8 cellular contexts compared by ENCODE assay signal in genomic region chr15:39781967-39782292, GRCh38. TPM values are rescaled to one million over a fixed set of nuclear protein-coding genes. Genes with fewer than 3 reads are reported as not detected.
DNase-seq lines count a peak whose midpoint lies in the region; ATAC-seq, FAIRE-seq and TF ChIP-seq lines count a peak whose summit lies in the region.

No MANE protein-coding gene starts in this region.

- 81% methylated on average over 2 of the region's 2 CpGs for WGBS in HepG2 (ENCODE audit: low lambda C conversion rate)

- no peak for TF ChIP-seq POLR2A in HepG2 (IDR thresholded peaks at IDR 0.05; ENCODE audit: insufficient read depth in 1 of 2, low read depth in 2 of 2, low read length in 2 of 2)

- POLR2A ChIA-PET in HepG2 (lab: Yijun Ruan, JAX): interaction anchor here (0.7 to 1.9 kb wide), 5 partner anchors 9 to 221 kb away, joined by 3 to 10 read pairs (median 3); partner anchors contain the start of gene EIF2AK4

- no peaks in the 10 kb centered on the region for H3K79me2 ChIP-seq in HepG2 (ENCODE audit: insufficient read depth, low read length)

- H3K27me3 Mint-ChIP-seq in activated naive CD8-positive, alpha-beta T cell treated with anti-CD3 and anti-CD28 coated beads, Interleukin-2, amount 50 U/mL, for 24 hours: peaks cover 2% of the 10 kb centered on the region
- H3K27me3 Mint-ChIP-seq in type B pancreatic cell: peaks cover 11% of the 10 kb centered on the region

- peak overlapping the region; percentile 35; the same call in 1 of the 2 replicates for H3K9ac ChIP-seq in HepG2 (ENCODE audit: insufficient read depth, low read depth, low read length)

- no peaks in the 10 kb centered on the region for H4K20me1 ChIP-seq in HepG2 (ENCODE audit: insufficient read depth, low read length)

- TF ChIP-seq RAD21 in HepG2 (CRISPR knock-in tag; IDR thresholded peaks at IDR 0.05): no peak

- no peaks in the 10 kb centered on the region for H3K36me3 ChIP-seq in cardiac muscle cell
- H3K36me3 ChIP-seq in HepG2 (replicated peaks in 1 of 2; ENCODE audit: control insufficient read depth in 1 of 2, insufficient read depth in 2 of 2, low read length in 2 of 2): no peaks in the 10 kb centered on the region

- peak overlapping the region; percentile 59 for H2AFZ ChIP-seq in HepG2 (ENCODE audit: low read length)

- BruUV-seq in HepG2 (replicated peaks; lab: Mats Ljungman, UMichigan): no TSS peak

- H3K27ac ChIP-seq in cardiac muscle cell (peak overlapping the region; percentile 1), HepG2 (ENCODE audit: extremely low read length, insufficient read depth, low read length) (no peak overlapping the region)

- intact Hi-C loops in cardiac septum (cut with DNase I) (loop anchor here (10.0 kb wide), 2 partner anchors 253 to 1327 kb away; partner anchors contain the start of genes FAM98B and SRP14), HepG2 (cut with micrococcal nuclease; ENCODE audit: unreplicated experiment) (no loop called here)

- H3K4me3 Mint-ChIP-seq in activated naive CD8-positive, alpha-beta T cell treated with anti-CD3 and anti-CD28 coated beads, Interleukin-2, amount 50 U/mL, for 24 hours: peak overlapping the region; percentile 83
- H3K4me3 Mint-ChIP-seq in type B pancreatic cell: peak overlapping the region; percentile 86

- H3K36me3 Mint-ChIP-seq in activated naive CD8-positive, alpha-beta T cell treated with anti-CD3 and anti-CD28 coated beads, Interleukin-2, amount 50 U/mL, for 24 hours (ENCODE audit: low read depth): no peaks in the 10 kb centered on the region
- no peaks in the 10 kb centered on the region for H3K36me3 Mint-ChIP-seq in type B pancreatic cell

- in situ Hi-C loops in HepG2 (cut with HindIII; ENCODE audit: extremely low pct_ligation_motif_present, low pct_unique_long_range_greater_than_20kb): no loop called here

- peak overlapping the region; percentile 73 for H3K4me3 ChIP-seq in cardiac muscle cell
- peak overlapping the region; percentile 19 to 92 (median 74) for H3K4me3 ChIP-seq in HepG2 (replicated peaks in 1 of 3; ENCODE audit: insufficient read depth in 1 of 3, low read depth in 2 of 3, low read length in 3 of 3)

- peak overlapping the region; percentile 81 for H3K4me2 ChIP-seq in HepG2 (ENCODE audit: low read depth, low read length)

- TF ChIP-seq EP300 in HepG2 (IDR thresholded peaks at IDR 0.05; ENCODE audit: low read depth in 2 of 2, low read length in 2 of 2): no peak
- no peak for TF ChIP-seq EP300 in HepG2 (CRISPR knock-in tag; IDR thresholded peaks at IDR 0.05; ENCODE audit: borderline replicate concordance)

- CTCF ChIA-PET in HepG2 (lab: Yijun Ruan, JAX; ENCODE audit: low intra/inter-chr PET ratio, low total read pairs): no interaction called here

- no peak for FAIRE-seq in HepG2 (lab: Jason Lieb, UNC)

- H3K4me1 Mint-ChIP-seq in activated naive CD8-positive, alpha-beta T cell treated with anti-CD3 and anti-CD28 coated beads, Interleukin-2, amount 50 U/mL, for 24 hours: peaks cover 45% of the 10 kb centered on the region
- peaks cover 49% of the 10 kb centered on the region for H3K4me1 Mint-ChIP-seq in type B pancreatic cell (ENCODE audit: unreplicated experiment)

- H3K4me1 ChIP-seq in cardiac muscle cell (ENCODE audit: low read depth) (peaks cover 8% of the 10 kb centered on the region), HepG2 (ENCODE audit: insufficient read depth, low read length) (peaks cover 41% of the 10 kb centered on the region)

- TF ChIP-seq CTCF in cardiac muscle cell (IDR thresholded peaks at IDR 0.05; ENCODE audit: low read depth, low read length): no peak
- no peak for TF ChIP-seq CTCF in HepG2 (CRISPR knock-in tag; IDR thresholded peaks at IDR 0.05)
- TF ChIP-seq CTCF in type B pancreatic cell (conservative IDR thresholded peaks at IDR 0.05): no peak

- ATAC-seq in activated naive CD8-positive, alpha-beta T cell treated with anti-CD3 and anti-CD28 coated beads, Interleukin-2, amount 50 U/mL, for 24 hours: no peak
- no peak for ATAC-seq in HepG2
- ATAC-seq in HG02938 (IDR thresholded peaks at IDR 0.05; ENCODE audit: unreplicated experiment): no peak
- no peak for ATAC-seq in HG02970 (IDR thresholded peaks at IDR 0.05; ENCODE audit: low FRiP score, unreplicated experiment)
- no peak for ATAC-seq in GM19328 (IDR thresholded peaks at IDR 0.05; ENCODE audit: unreplicated experiment)

- no peaks in the 10 kb centered on the region for H3K9me3 ChIP-seq in cardiac muscle cell (ENCODE audit: low read depth)
- no peaks in the 10 kb centered on the region for H3K9me3 ChIP-seq in HepG2 (ENCODE audit: low read length)

- H3K27ac Mint-ChIP-seq in activated naive CD8-positive, alpha-beta T cell treated with anti-CD3 and anti-CD28 coated beads, Interleukin-2, amount 50 U/mL, for 24 hours: peak overlapping the region; percentile 62
- peak overlapping the region; percentile 90 for H3K27ac Mint-ChIP-seq in type B pancreatic cell

- H3K27me3 ChIP-seq in cardiac muscle cell (no peaks in the 10 kb centered on the region), HepG2 (ENCODE audit: control insufficient read depth in 1 of 2, insufficient read depth in 2 of 2, low read length in 2 of 2) (no peaks in the 10 kb centered on the region; a peak in 2 of 5 replicates)

- no peaks in the 10 kb centered on the region for H3K9me3 Mint-ChIP-seq in activated naive CD8-positive, alpha-beta T cell treated with anti-CD3 and anti-CD28 coated beads, Interleukin-2, amount 50 U/mL, for 24 hours
- no peaks in the 10 kb centered on the region for H3K9me3 Mint-ChIP-seq in type B pancreatic cell

- DNase-seq in cardiac muscle cell (ENCODE audit: low read depth in 1 of 2, low spot score in 1 of 2) (no peak), cardiac septum (ENCODE audit: low spot score) (no peak), HepG2 (ENCODE audit: low spot score) (no peak), type B pancreatic cell (ENCODE audit: extremely low spot score, unreplicated experiment) (no peak)
- no peak for DNase-seq in activated naive CD8-positive, alpha-beta T cell treated with anti-CD3 and anti-CD28 coated beads, Interleukin-2, amount 50 U/mL, for 24 hours

TF ChIP-seq in HepG2, 621 proteins besides CTCF, POLR2A, EP300 and RAD21:
- no peak for TF ChIP-seq KAT2B (IDR thresholded peaks at IDR 0.05; ENCODE audit: borderline replicate concordance, low read depth, low read length)
- TF ChIP-seq SMARCC2 (IDR thresholded peaks at IDR 0.05): no peak
- 0 out of 2 replicates have a peak, but pooled peaks have one; percentile 5 for TF ChIP-seq DRAP1 (CRISPR knock-in tag; IDR thresholded peaks at IDR 0.05)

RNA-seq across cellular contexts. Expression of gene FSIP1, which starts 0.7 kb away (rescaled TPM):
- total RNA-seq in cardiac muscle cell (0.33 and 0.42 TPM in 2 replicates), cardiac septum (2.0 TPM), HepG2 (2016; rRNA removed; fragmentation: Illumina TruSeq; extraction: Trizol) (0.11 and 0.18 TPM in 2 replicates), type B pancreatic cell (ENCODE audit: low replicate concordance) (0.88 and 2.9 TPM in 2 replicates)
- polyA plus RNA-seq in cardiac muscle cell (0.15 and 1.2 TPM in 2 replicates), HepG2 (2011; rRNA removed) (not detected in 2 replicates)
- total RNA-seq in HepG2 (2016; cell fraction: cytosol; rRNA removed; fragmentation: Illumina TruSeq; extraction: Trizol; ENCODE audit: low read depth): 0.20 TPM in 1 of 2 replicates, not detected in the other
- 0.12 and 0.13 TPM in 2 replicates for total RNA-seq in HepG2 (2016; cell fraction: insoluble cytoplasmic fraction; rRNA removed; fragmentation: Illumina TruSeq; extraction: Trizol)
- total RNA-seq in HepG2 (2016; cell fraction: membrane; rRNA removed; fragmentation: Illumina TruSeq; extraction: Trizol): not detected in 2 replicates
- total RNA-seq in HepG2 (2016; cell fraction: nucleus; rRNA removed; fragmentation: Illumina TruSeq; extraction: Trizol): 0.31 TPM in 1 of 2 replicates, not detected in the other
- polyA plus RNA-seq in HepG2 (2011; cell fraction: cytosol; rRNA removed): not detected in 2 replicates
- polyA plus RNA-seq in HepG2 (2011; cell fraction: nucleus; rRNA removed): not detected in 2 replicates
- polyA plus RNA-seq in HepG2 (2012): 0.05 and 0.09 TPM in 2 replicates
- not detected in 2 replicates for polyA plus RNA-seq in HepG2 (2016; cell fraction: cytosol; fragmentation: Illumina TruSeq; extraction: Trizol; ENCODE audit: low read depth)
- 0.08 TPM in 2 replicates for polyA plus RNA-seq in HepG2 (2016; cell fraction: insoluble cytoplasmic fraction; fragmentation: Illumina TruSeq; extraction: Trizol; ENCODE audit: low read depth)
- not detected in 2 replicates for polyA plus RNA-seq in HepG2 (2016; cell fraction: membrane; fragmentation: Illumina TruSeq; extraction: Trizol; ENCODE audit: low read depth)
- polyA plus RNA-seq in HepG2 (2016; cell fraction: nucleus; fragmentation: Illumina TruSeq; extraction: Trizol; ENCODE audit: insufficient read depth, low read depth): 0.82 TPM in 1 of 2 replicates, not detected in the other
- 0.04 TPM in 1 of 2 replicates, not detected in the other for polyA minus RNA-seq in HepG2 (2011; rRNA and poly(A)+ RNA removed; ENCODE audit: low replicate concordance)
- polyA minus RNA-seq in HepG2 (2011; cell fraction: cytosol; rRNA and poly(A)+ RNA removed): not detected in 2 replicates
- 0.25 TPM in 1 of 2 replicates, not detected in the other for polyA minus RNA-seq in HepG2 (2011; cell fraction: nucleus; rRNA and poly(A)+ RNA removed)
